ENCODE assay signal across 16 cellular contexts in genomic region chr21:41715649-41716321, GRCh38. TPM values are rescaled to one million over a fixed set of nuclear protein-coding genes. Genes with fewer than 3 reads are reported as not detected.
DNase-seq lines count a peak whose midpoint lies in the region; ATAC-seq, FAIRE-seq and TF ChIP-seq lines count a peak whose summit lies in the region.
"Had no signal": no experiment of that assay in that cellular context is flagged by ENCODE, and none has a peak within 500 bp of the region (broad histone marks: within the 10 kb centered on the region; RNA-seq: fewer than 3 reads in every experiment).

No MANE protein-coding gene starts in this region.

- peak; percentile 28 for DNase-seq in NCI-H146 (lab: John Stamatoyannopoulos, UW)
- DNase-seq in NCI-H146 treated with DMSO at 0.1 percent for 48 hours (lab: John Stamatoyannopoulos, UW; ENCODE audit: unreplicated experiment): no peak
- no peak for DNase-seq in K562 (ENCODE audit: extremely low read depth in 1 of 4, low spot score in 3 of 4)
- peak; percentile 98 for DNase-seq in HepG2 (ENCODE audit: low spot score)
- no peak for DNase-seq in type B pancreatic cell (ENCODE audit: extremely low spot score, unreplicated experiment)
- no peak for DNase-seq in HUDEP-2 (lab: John Stamatoyannopoulos, UW; ENCODE audit: unreplicated experiment in 76 of 76)
- DNase-seq: 8988T; activated CD4-positive, alpha-beta T cell treated with anti-CD3 and anti-CD28 coated beads for 1 hour; activated T-cell treated with anti-CD3 and anti-CD28 coated beads, Interleukin-2, amount 50 U/mL, for 24 hours; amniotic stem cell; natural killer cell; NCI-H774 had no signal

- H3K79me2 ChIP-seq in K562 (ENCODE audit: control insufficient read depth, insufficient read depth, low read length) (no peaks in the 10 kb centered on the region), HepG2 (ENCODE audit: insufficient read depth, low read length) (no peaks in the 10 kb centered on the region)

- WGBS in K562 (ENCODE audit: insufficient coverage, low coverage, missing lambda C conversion rate): 2% methylated on average over 9 of the region's 9 CpGs
- 2% methylated on average over 9 of the region's 9 CpGs for WGBS in HepG2 (ENCODE audit: low lambda C conversion rate)

- intact Hi-C loops in K562 (cut with micrococcal nuclease) (no loop called here), HepG2 (cut with micrococcal nuclease; ENCODE audit: unreplicated experiment) (loop anchor here (2.0 kb wide), 1 partner anchor 53 kb away; no protein-coding TSS in a partner anchor)

- no peaks in the 10 kb centered on the region for H3K9me3 Mint-ChIP-seq in type B pancreatic cell
- H3K9me3 Mint-ChIP-seq: activated T-cell treated with anti-CD3 and anti-CD28 coated beads, Interleukin-2, amount 50 U/mL, for 24 hours; natural killer cell had no signal

- no peaks in the 10 kb centered on the region for H3K36me3 ChIP-seq in K562 (ENCODE audit: control insufficient read depth, insufficient read depth, low read length)
- H3K36me3 ChIP-seq in HepG2 (replicated peaks in 1 of 2; ENCODE audit: control insufficient read depth in 1 of 2, insufficient read depth in 2 of 2, low read length in 2 of 2): no peaks in the 10 kb centered on the region

- no peaks in the 10 kb centered on the region for H3K36me3 Mint-ChIP-seq in type B pancreatic cell
- H3K36me3 Mint-ChIP-seq: natural killer cell had no signal

- no peak for TF ChIP-seq EP300 in K562 (IDR thresholded peaks at IDR 0.05; ENCODE audit: low read length)
- TF ChIP-seq EP300 in HepG2 (IDR thresholded peaks at IDR 0.05; ENCODE audit: low read depth in 2 of 2, low read length in 2 of 2): peak; percentile 91 to 98
- TF ChIP-seq EP300 in HepG2 (CRISPR knock-in tag; IDR thresholded peaks at IDR 0.05; ENCODE audit: borderline replicate concordance): peak; percentile 82

- H3K4me1 Mint-ChIP-seq in type B pancreatic cell (ENCODE audit: unreplicated experiment): peaks cover 49% of the 10 kb centered on the region
- H3K4me1 Mint-ChIP-seq: natural killer cell had no signal

- H3K4me2 ChIP-seq in K562 (ENCODE audit: insufficient read depth, low read length): no peak overlapping the region
- H3K4me2 ChIP-seq in HepG2 (ENCODE audit: low read depth, low read length): peak overlapping the region; percentile 98

- H2AFZ ChIP-seq in K562 (ENCODE audit: low read depth, low read length) (no peak overlapping the region), HepG2 (ENCODE audit: low read length) (no peak overlapping the region)

- H3K4me3 Mint-ChIP-seq in type B pancreatic cell: peak overlapping the region; percentile 65
- H3K4me3 Mint-ChIP-seq: activated T-cell treated with anti-CD3 and anti-CD28 coated beads, Interleukin-2, amount 50 U/mL, for 24 hours; natural killer cell had no signal

- H3K27me3 Mint-ChIP-seq in type B pancreatic cell: peaks cover 3% of the 10 kb centered on the region

- no peak overlapping the region for H3K9ac ChIP-seq in K562 (ENCODE audit: insufficient read depth in 1 of 2, low read depth in 2 of 2, low read length in 2 of 2)
- peak overlapping the region; percentile 83 for H3K9ac ChIP-seq in HepG2 (ENCODE audit: insufficient read depth, low read depth, low read length)

- TF ChIP-seq CTCF in K562 (IDR thresholded peaks at IDR 0.05 in 2 of 3, conservative IDR thresholded peaks at IDR 0.05 in 1 of 3; ENCODE audit: insufficient read depth in 2 of 3, low read depth in 1 of 3, low read length in 3 of 3): no peak
- no peak for TF ChIP-seq CTCF in HepG2 (CRISPR knock-in tag; IDR thresholded peaks at IDR 0.05)
- TF ChIP-seq CTCF in type B pancreatic cell (conservative IDR thresholded peaks at IDR 0.05): no peak

- no peak overlapping the region for H3K27ac ChIP-seq in K562 (ENCODE audit: extremely low read depth, low read depth, low read length)
- H3K27ac ChIP-seq in HepG2 (ENCODE audit: extremely low read length, insufficient read depth, low read length): peak overlapping the region; percentile 98

- no peak for TF ChIP-seq POLR2A in K562 (conservative IDR thresholded peaks at IDR 0.05)
- TF ChIP-seq POLR2A in HepG2 (IDR thresholded peaks at IDR 0.05; ENCODE audit: insufficient read depth in 1 of 2, low read depth in 2 of 2, low read length in 2 of 2): peak in 1 of 2 experiments; percentile 62; a peak in 2 of 4 replicates

- no peak for FAIRE-seq in K562 (lab: Jason Lieb, UNC)
- FAIRE-seq in HepG2 (lab: Jason Lieb, UNC): peak; percentile 99
- FAIRE-seq: D721Med, frontal cortex had no signal

- POLR2A ChIA-PET in K562 (lab: Yijun Ruan, JAX) (interaction anchor here (0.6 to 1.4 kb wide), 2 partner anchors 93 to 99 kb away, joined by 3 read pairs; no protein-coding TSS in a partner anchor), HepG2 (lab: Yijun Ruan, JAX) (interaction anchor here (0.6 to 4.5 kb wide), 22 partner anchors 9 to 1250 kb away, joined by 3 to 106 read pairs (median 4); partner anchors contain the start of gene RIPK4)

- TF ChIP-seq RAD21 in K562 (CRISPR knock-in tag; conservative IDR thresholded peaks at IDR 0.05 in 1 of 2, IDR thresholded peaks at IDR 0.05 in 1 of 2) (no peak), HepG2 (CRISPR knock-in tag; IDR thresholded peaks at IDR 0.05) (peak; percentile 47; the same call in 1 of the 2 replicates)

- CTCF ChIA-PET in K562 (lab: Yijun Ruan, JAX; ENCODE audit: low intra/inter-chr PET ratio): no interaction called here
- CTCF ChIA-PET in HepG2 (lab: Yijun Ruan, JAX; ENCODE audit: low intra/inter-chr PET ratio, low total read pairs): no interaction called here

- in situ Hi-C loops in K562 (cut with MboI): no loop called here
- in situ Hi-C loops in HepG2 (cut with HindIII; ENCODE audit: extremely low pct_ligation_motif_present, low pct_unique_long_range_greater_than_20kb): loop anchor here (5.0 kb wide), 1 partner anchor 52 kb away; the partner anchor contains the start of gene RIPK4

- no peak overlapping the region for H3K4me3 ChIP-seq in K562
- H3K4me3 ChIP-seq in HepG2 (replicated peaks in 1 of 3; ENCODE audit: insufficient read depth in 1 of 3, low read depth in 2 of 3, low read length in 3 of 3): peak overlapping the region; percentile 27 to 73 (median 42); a peak in 5 of 6 replicates

- no peaks in the 10 kb centered on the region for H3K9me3 ChIP-seq in K562 (replicated peaks; ENCODE audit: control insufficient read depth, insufficient read depth, low read depth, low read length)
- no peaks in the 10 kb centered on the region for H3K9me3 ChIP-seq in HepG2 (ENCODE audit: low read length)

- H3K9me1 ChIP-seq in K562 (ENCODE audit: control insufficient read depth, insufficient read depth, low read length): no peaks in the 10 kb centered on the region

- BruUV-seq in K562 (replicated peaks; lab: Mats Ljungman, UMichigan) (no TSS peak), HepG2 (replicated peaks; lab: Mats Ljungman, UMichigan) (TSS peak; percentile 79)

- H3K27me3 ChIP-seq in K562 (ENCODE audit: control insufficient read depth in 2 of 2, insufficient read depth in 2 of 2, low read length in 2 of 2): peaks cover 61 to 73% of the 10 kb centered on the region in 2 experiments
- H3K27me3 ChIP-seq in HepG2 (ENCODE audit: control insufficient read depth in 1 of 2, insufficient read depth in 2 of 2, low read length in 2 of 2): no peaks in the 10 kb centered on the region

- H3K4me1 ChIP-seq in K562 (replicated peaks in 1 of 2; ENCODE audit: control insufficient read depth in 2 of 2, insufficient read depth in 2 of 2, low read length in 2 of 2): peaks cover 0 to 4% of the 10 kb centered on the region in 2 experiments; a peak in 2 of 5 replicates
- H3K4me1 ChIP-seq in HepG2 (ENCODE audit: insufficient read depth, low read length): peaks cover 89% of the 10 kb centered on the region

- H4K20me1 ChIP-seq in K562 (replicated peaks; ENCODE audit: control insufficient read depth, insufficient read depth, low read length) (peaks cover 18% of the 10 kb centered on the region), HepG2 (ENCODE audit: insufficient read depth, low read length) (no peaks in the 10 kb centered on the region)

- peak overlapping the region; percentile 88 for H3K27ac Mint-ChIP-seq in type B pancreatic cell
- H3K27ac Mint-ChIP-seq: activated T-cell treated with anti-CD3 and anti-CD28 coated beads, Interleukin-2, amount 50 U/mL, for 24 hours; natural killer cell had no signal

- ATAC-seq in K562 (no peak), HepG2 (peak; percentile 87), GM21381 (IDR thresholded peaks at IDR 0.05; ENCODE audit: unreplicated experiment) (no peak), GM21515 (IDR thresholded peaks at IDR 0.05; ENCODE audit: unreplicated experiment) (no peak)
- ATAC-seq: natural killer cell had no signal

RNA-seq across cellular contexts. Expression of gene RIPK4, which starts 51.1 kb away (rescaled TPM):
- total RNA-seq in K562 (2011; cell fraction: chromatin; rRNA removed; ENCODE audit: low replicate concordance): not detected in 2 replicates
- total RNA-seq in K562 (2011; cell fraction: nucleolus; rRNA removed): not detected in 2 replicates
- 0.07 TPM in 1 of 2 replicates, not detected in the other for total RNA-seq in K562 (2011; cell fraction: nucleoplasm; rRNA removed)
- total RNA-seq in K562 (2014; rRNA removed) (not detected in 2 replicates), K562 (2014; rRNA removed; fragmentation: Illumina TruSeq; extraction: Trizol) (not detected in 2 replicates), K562 (2015; rRNA removed; fragmentation: Illumina TruSeq; extraction: Trizol) (not detected in 2 replicates), K562 (2021) (0.09 TPM in 1 of 2 replicates, not detected in the other), HepG2 (2016; rRNA removed; fragmentation: Illumina TruSeq; extraction: Trizol) (4.9 and 5.3 TPM in 2 replicates), type B pancreatic cell (ENCODE audit: low replicate concordance) (13.7 and 30.3 TPM in 2 replicates)
- polyA plus RNA-seq in K562 (2011; rRNA removed) (not detected in 2 replicates), K562 (2014; fragmentation: Illumina TruSeq; extraction: Trizol) (not detected in 2 replicates), K562 (2014; fragmentation: Nextera tagmentation; extraction: Ambion mirVana) (not detected), K562 (2014; rRNA removed) (not detected in 2 replicates), HepG2 (2011; rRNA removed) (3.1 and 3.7 TPM in 2 replicates)
- polyA plus RNA-seq in K562 (2011; cell fraction: cytosol; rRNA removed): not detected in 2 replicates
- polyA plus RNA-seq in K562 (2011; cell fraction: nucleus; rRNA removed): not detected in 2 replicates
- polyA plus RNA-seq in K562 (2012): not detected in 2 replicates
- polyA minus RNA-seq in K562 (2011; rRNA and poly(A)+ RNA removed): not detected in 2 replicates
- polyA minus RNA-seq in K562 (2011; cell fraction: cytosol; rRNA and poly(A)+ RNA removed): not detected in 2 replicates
- polyA minus RNA-seq in K562 (2011; cell fraction: nucleus; rRNA and poly(A)+ RNA removed): not detected in 2 replicates
- 0.51 and 0.71 TPM in 2 replicates for total RNA-seq in HepG2 (2016; cell fraction: cytosol; rRNA removed; fragmentation: Illumina TruSeq; extraction: Trizol; ENCODE audit: low read depth)
- 4.4 and 5.2 TPM in 2 replicates for total RNA-seq in HepG2 (2016; cell fraction: insoluble cytoplasmic fraction; rRNA removed; fragmentation: Illumina TruSeq; extraction: Trizol)
- 2.1 and 2.3 TPM in 2 replicates for total RNA-seq in HepG2 (2016; cell fraction: membrane; rRNA removed; fragmentation: Illumina TruSeq; extraction: Trizol)
- 3.5 and 4.3 TPM in 2 replicates for total RNA-seq in HepG2 (2016; cell fraction: nucleus; rRNA removed; fragmentation: Illumina TruSeq; extraction: Trizol)
- polyA plus RNA-seq in HepG2 (2011; cell fraction: cytosol; rRNA removed): 2.8 TPM in 2 replicates
- polyA plus RNA-seq in HepG2 (2011; cell fraction: nucleus; rRNA removed): 11.6 and 15.3 TPM in 2 replicates
- polyA plus RNA-seq in HepG2 (2012): 5.1 and 8.2 TPM in 2 replicates
- 0.29 and 0.38 TPM in 2 replicates for polyA plus RNA-seq in HepG2 (2016; cell fraction: cytosol; fragmentation: Illumina TruSeq; extraction: Trizol; ENCODE audit: low read depth)
- polyA plus RNA-seq in HepG2 (2016; cell fraction: insoluble cytoplasmic fraction; fragmentation: Illumina TruSeq; extraction: Trizol; ENCODE audit: low read depth): 3.7 and 4.2 TPM in 2 replicates
- 0.65 and 1.0 TPM in 2 replicates for polyA plus RNA-seq in HepG2 (2016; cell fraction: membrane; fragmentation: Illumina TruSeq; extraction: Trizol; ENCODE audit: low read depth)
- polyA plus RNA-seq in HepG2 (2016; cell fraction: nucleus; fragmentation: Illumina TruSeq; extraction: Trizol; ENCODE audit: insufficient read depth, low read depth): 6.2 and 7.7 TPM in 2 replicates
- 0.70 and 14.5 TPM in 2 replicates for polyA minus RNA-seq in HepG2 (2011; rRNA and poly(A)+ RNA removed; ENCODE audit: low replicate concordance)
- 6.3 and 8.3 TPM in 2 replicates for polyA minus RNA-seq in HepG2 (2011; cell fraction: cytosol; rRNA and poly(A)+ RNA removed)
- polyA minus RNA-seq in HepG2 (2011; cell fraction: nucleus; rRNA and poly(A)+ RNA removed): 4.6 and 8.5 TPM in 2 replicates
- total RNA-seq: frontal cortex had no signal

Comparison
In these comparisons a context has a peak if more than half of its experiments do, and no peak if none do; other contexts are left out.
1. DNase-seq: peak in NCI-H146 (single experiment) and HepG2 (single experiment); none in NCI-H146 treated with DMSO at 0.1 percent for 48 hours (single experiment), K562 (0 of 4), type B pancreatic cell (single experiment) and HUDEP-2 (0 of 76).